Comparison of ENCODE assay signal across 24 cellular contexts in genomic region chr15:55981596-55982249, GRCh38.
"Had no signal": no experiment of that assay in that cellular context is flagged by ENCODE, and none has a peak within 500 bp of the region (broad histone marks: within the 10 kb centered on the region; RNA-seq: fewer than 3 reads in every experiment).

No MANE protein-coding gene starts in this region.

- H3K27me3 Mint-ChIP-seq: brain; central memory CD8-positive, alpha-beta T cell; T-helper 17 cell had no signal

- DNase-seq: activated B cell treated with CpG ODN at 0.5 μM for 24 hours; activated CD4-positive, alpha-beta T cell treated with anti-CD3 and anti-CD28 coated beads for 48 hours; activated CD4-positive, alpha-beta T cell treated with anti-CD3 and anti-CD28 coated beads, Interleukin-2, amount 50 U/mL, for 4 hours; activated CD8-positive, alpha-beta memory T cell treated with anti-CD3 and anti-CD28 coated beads for 24 hours; activated gamma-delta T cell; activated naive CD4-positive, alpha-beta T cell treated with anti-CD3 and anti-CD28 coated beads for 36 hours; amniotic stem cell; IMR-90; Kasumi-1; KBM-7; NCI-H1092; NCI-H1417; NCI-H1930; NCI-H2171; NCI-H2227 treated with DMSO at 0.1 percent for 48 hours; NCI-H446 treated with DMSO at 0.1 percent for 48 hours; NCI-H524 treated with DMSO at 0.1 percent for 48 hours; NCI-H82; SIG-M5; T-helper 17 cell; T-helper 9 cell had no signal

- ATAC-seq: T-helper 17 cell had no signal

- H3K9me3 Mint-ChIP-seq: activated B cell treated with CpG ODN at 0.5 μM for 24 hours; activated naive CD4-positive, alpha-beta T cell treated with anti-CD3 and anti-CD28 coated beads for 36 hours; central memory CD8-positive, alpha-beta T cell had no signal

- H3K4me3 Mint-ChIP-seq: activated B cell treated with CpG ODN at 0.5 μM for 24 hours; activated naive CD4-positive, alpha-beta T cell treated with anti-CD3 and anti-CD28 coated beads for 36 hours; activated T-helper 1 cell treated with anti-CD3 and anti-CD28 coated beads, Interleukin-12 subunit alpha, Interleukin-12 subunit beta, Interleukin-2, Interleukin-4 antibody, amounts not matched to agents 30 ng/mL and 10 ng/mL and 1 ng/mL, durations not matched to agents 14 hours and 24 hours and 36 hours; brain; central memory CD8-positive, alpha-beta T cell; T-helper 17 cell had no signal

- H3K4me1 Mint-ChIP-seq: activated B cell treated with CpG ODN at 0.5 μM for 24 hours; brain; central memory CD8-positive, alpha-beta T cell had no signal

- H3K27ac Mint-ChIP-seq: activated B cell treated with CpG ODN at 0.5 μM for 24 hours; activated naive CD4-positive, alpha-beta T cell treated with anti-CD3 and anti-CD28 coated beads for 36 hours; activated T-helper 1 cell treated with anti-CD3 and anti-CD28 coated beads, Interleukin-12 subunit alpha, Interleukin-12 subunit beta, Interleukin-2, Interleukin-4 antibody, amounts not matched to agents 30 ng/mL and 10 ng/mL and 1 ng/mL, durations not matched to agents 14 hours and 24 hours and 36 hours; brain; T-helper 17 cell had no signal
